In genomic region chr3:187293977-187294376, GRCh38 we compare ENCODE assay signal across 20 cellular contexts. TPM values are rescaled to one million over a fixed set of nuclear protein-coding genes. Genes with fewer than 3 reads are reported as not detected.
DNase-seq lines count a peak whose midpoint lies in the region; ATAC-seq and TF ChIP-seq lines count a peak whose summit lies in the region.
"Had no signal": no experiment of that assay in that cellular context is flagged by ENCODE, and none has a peak within 500 bp of the region (broad histone marks: within the 10 kb centered on the region; RNA-seq: fewer than 3 reads in every experiment).

No MANE protein-coding gene starts in this region.

- H3K14ac ChIP-seq in neuronal stem cell (ENCODE audit: low read length), result no peak overlapping the region

- TF ChIP-seq POLR2A in right lobe of liver (IDR thresholded peaks at IDR 0.05), result peak; percentile 11

- no peak overlapping the region for H2BK5ac ChIP-seq in neuronal stem cell (ENCODE audit: low read length)

- H3K4me3 Mint-ChIP-seq in brain, result peak overlapping the region in 2 of 5 experiments; percentile 20 to 83
- H3K4me3 Mint-ChIP-seq: activated CD4-positive, alpha-beta T cell treated with anti-CD3 and anti-CD28 coated beads for 36 hours; activated T-helper 1 cell treated with anti-CD3 and anti-CD28 coated beads, Interleukin-12 subunit alpha, Interleukin-12 subunit beta, Interleukin-2, Interleukin-4 antibody, amounts not matched to agents 30 ng/mL and 10 ng/mL and 1 ng/mL, durations not matched to agents 14 hours and 24 hours and 36 hours; immature natural killer cell; stimulated activated naive CD8-positive, alpha-beta T cell treated with anti-CD3 and anti-CD28 coated beads, Interleukin-15, Interleukin-2, amounts not matched to agents 100 ng/mL and 50 ng/mL, for 24 hours had no signal

- H3K9ac ChIP-seq in neuronal stem cell (ENCODE audit: low read depth, low read length, poor library complexity) (no peak overlapping the region), colonic mucosa (ENCODE audit: low read depth in 2 of 2, low read length in 2 of 2) (no peak overlapping the region)

- H4K8ac ChIP-seq in neuronal stem cell (ENCODE audit: low read depth, low read length), result no peak overlapping the region

- no peak overlapping the region for H4K91ac ChIP-seq in neuronal stem cell (ENCODE audit: low read depth, low read length, poor library complexity)

- no peak for ATAC-seq in heart right ventricle
- ATAC-seq in Right ventricle myocardium superior (ENCODE audit: poor library complexity), result no peak
- ATAC-seq in right lobe of liver, result no peak
- ATAC-seq in upper lobe of right lung, result peak; percentile 34
- ATAC-seq: activated CD4-positive, alpha-beta T cell treated with anti-CD3 and anti-CD28 coated beads for 36 hours had no signal

- H3K4me2 ChIP-seq in neuronal stem cell (ENCODE audit: insufficient read depth, low read length, poor library complexity, severe bottlenecking), result no peak overlapping the region

- no peak overlapping the region for H3K23ac ChIP-seq in neuronal stem cell (ENCODE audit: low read depth, low read length, poor library complexity)

- intact Hi-C loops in heart right ventricle (cut with DNase I) (loop anchor here in 3 of 10 donors (5.0 to 10.0 kb wide), 2 partner anchors 69 to 72 kb away; no protein-coding TSS in a partner anchor), Right ventricle myocardium superior (cut with DNase I) (no loop called here), right lobe of liver (cut with DNase I) (no loop called here), upper lobe of right lung (cut with DNase I) (no loop called here), colonic mucosa (cut with DNase I) (no loop called here)

- no peak for DNase-seq in heart right ventricle
- DNase-seq in Right ventricle myocardium superior, result no peak
- DNase-seq in right lobe of liver, result no peak
- no peak for DNase-seq in upper lobe of right lung
- DNase-seq in neuronal stem cell (ENCODE audit: low spot score), result no peak
- no peak for DNase-seq in KBM-7
- no peak for DNase-seq in colonic mucosa
- DNase-seq: activated CD4-positive, alpha-beta T cell treated with anti-CD3 and anti-CD28 coated beads for 36 hours; Caco-2; DND-41; immature natural killer cell; NCI-H187; NCI-H69; RPMI8226; stimulated activated CD4-positive, alpha-beta T cell treated with anti-CD3 and anti-CD28 coated beads, Interleukin-12 subunit alpha, Interleukin-12 subunit beta, amount 100 ng/mL, for 4 hours had no signal

- H3K4me3 ChIP-seq in heart right ventricle (no peak overlapping the region), right lobe of liver (no peak overlapping the region), upper lobe of right lung (no peak overlapping the region), neuronal stem cell (ENCODE audit: low read length in 2 of 2) (no peak overlapping the region), colonic mucosa (no peak overlapping the region)
- H3K4me3 ChIP-seq: lung had no signal

- H2AFZ ChIP-seq in neuronal stem cell (ENCODE audit: low read length), result no peak overlapping the region

- peaks cover 0 to 6% (median 2%) of the 10 kb centered on the region in 5 experiments for H3K9me3 Mint-ChIP-seq in brain
- H3K9me3 Mint-ChIP-seq: activated naive CD4-positive, alpha-beta T cell treated with anti-CD3 and anti-CD28 coated beads, Interleukin-2, amount 50 U/mL, for 72 hours; activated T-helper 1 cell treated with anti-CD3 and anti-CD28 coated beads, Interleukin-12 subunit alpha, Interleukin-12 subunit beta, Interleukin-2, Interleukin-4 antibody, amounts not matched to agents 30 ng/mL and 10 ng/mL and 1 ng/mL, durations not matched to agents 14 hours and 24 hours and 36 hours; immature natural killer cell; stimulated activated naive CD8-positive, alpha-beta T cell treated with anti-CD3 and anti-CD28 coated beads, Interleukin-15, Interleukin-2, amounts not matched to agents 100 ng/mL and 50 ng/mL, for 24 hours had no signal

- H3K4ac ChIP-seq in neuronal stem cell (ENCODE audit: low read length), result no peak overlapping the region

- in situ Hi-C loops in KBM-7 (cut with MboI; ENCODE audit: low pct_unique_long_range_greater_than_20kb, low sequenced_read_pairs), result no loop called here

- peaks cover 56% of the 10 kb centered on the region for H3K4me1 Mint-ChIP-seq in brain
- H3K4me1 Mint-ChIP-seq: immature natural killer cell had no signal

- H3K27ac ChIP-seq in heart right ventricle (peak overlapping the region in 6 of 10 donors; percentile 83 to 92 (median 84)), right lobe of liver (peak overlapping the region; percentile 91 to 98 (median 96)), upper lobe of right lung (no peak overlapping the region), neuronal stem cell (replicated peaks; ENCODE audit: low read length) (no peak overlapping the region), colonic mucosa (no peak overlapping the region)

- no peaks in the 10 kb centered on the region for H3K9me3 ChIP-seq in heart right ventricle
- no peaks in the 10 kb centered on the region for H3K9me3 ChIP-seq in right lobe of liver
- no peaks in the 10 kb centered on the region for H3K9me3 ChIP-seq in upper lobe of right lung
- H3K9me3 ChIP-seq in neuronal stem cell (replicated peaks in 1 of 2; ENCODE audit: control insufficient read depth in 2 of 2, insufficient read depth in 1 of 2, low read depth in 1 of 2, low read length in 2 of 2), result no peaks in the 10 kb centered on the region
- H3K9me3 ChIP-seq in colonic mucosa, result no peaks in the 10 kb centered on the region
- H3K9me3 ChIP-seq: Caco-2 had no signal

- H3K79me1 ChIP-seq in neuronal stem cell (ENCODE audit: low read depth, low read length), result no peaks in the 10 kb centered on the region

- peaks cover 0 to 11% (median 0%) of the 10 kb centered on the region in 7 donors for H3K27me3 ChIP-seq in heart right ventricle
- H3K27me3 ChIP-seq in right lobe of liver, result no peaks in the 10 kb centered on the region
- H3K27me3 ChIP-seq in upper lobe of right lung, result no peaks in the 10 kb centered on the region
- peaks cover 0 to 26% (median 2%) of the 10 kb centered on the region in 3 experiments for H3K27me3 ChIP-seq in neuronal stem cell (ENCODE audit: control insufficient read depth in 3 of 3, insufficient read depth in 3 of 3, low read depth in 1 of 3, low read length in 3 of 3)
- no peaks in the 10 kb centered on the region for H3K27me3 ChIP-seq in colonic mucosa

- no peaks in the 10 kb centered on the region for H3K36me3 ChIP-seq in heart right ventricle
- no peaks in the 10 kb centered on the region for H3K36me3 ChIP-seq in right lobe of liver
- H3K36me3 ChIP-seq in upper lobe of right lung, result no peaks in the 10 kb centered on the region
- no peaks in the 10 kb centered on the region for H3K36me3 ChIP-seq in neuronal stem cell (replicated peaks in 1 of 2; ENCODE audit: control insufficient read depth in 2 of 2, insufficient read depth in 2 of 2, low read length in 2 of 2)
- H3K36me3 ChIP-seq in colonic mucosa, result no peaks in the 10 kb centered on the region

- TF ChIP-seq CTCF in heart right ventricle (IDR thresholded peaks at IDR 0.05) (no peak), brain (conservative IDR thresholded peaks at IDR 0.05) (no peak), right lobe of liver (IDR thresholded peaks at IDR 0.05) (no peak), upper lobe of right lung (IDR thresholded peaks at IDR 0.05) (no peak), colonic mucosa (IDR thresholded peaks at IDR 0.05) (no peak)

- H3K36me3 Mint-ChIP-seq in brain, result no peaks in the 10 kb centered on the region
- H3K36me3 Mint-ChIP-seq: activated naive CD4-positive, alpha-beta T cell treated with anti-CD3 and anti-CD28 coated beads, Interleukin-2, amount 50 U/mL, for 72 hours; immature natural killer cell had no signal

- 55 to 57% methylated on average over 3 of the region's 3 CpGs for WGBS in heart right ventricle, 2 donors
- WGBS in right lobe of liver (ENCODE audit: insufficient coverage, low coverage, low lambda C conversion rate, missing lambda C conversion rate), result 56% methylated on average over 3 of the region's 3 CpGs
- no CpG with 5 or more reads among the region's 3 CpGs for WGBS in neuronal stem cell (ENCODE audit: extremely low coverage in 2 of 2, insufficient read length in 2 of 2, insufficient replicate concordance in 1 of 2), 2 donors

- H2BK120ac ChIP-seq in neuronal stem cell (ENCODE audit: low read depth, low read length), result no peak overlapping the region

- H3K4me1 ChIP-seq in heart right ventricle, result peaks cover 0 to 35% (median 15%) of the 10 kb centered on the region in 9 donors
- H3K4me1 ChIP-seq in right lobe of liver, result peaks cover 0 to 31% (median 14%) of the 10 kb centered on the region in 4 donors
- H3K4me1 ChIP-seq in upper lobe of right lung, result peaks cover 9% of the 10 kb centered on the region
- peaks cover 6 to 7% of the 10 kb centered on the region in 2 donors for H3K4me1 ChIP-seq in neuronal stem cell (ENCODE audit: control insufficient read depth in 2 of 2, insufficient read depth in 1 of 2, low read depth in 1 of 2, low read length in 2 of 2)
- H3K4me1 ChIP-seq in colonic mucosa, result no peaks in the 10 kb centered on the region

- H2BK12ac ChIP-seq in neuronal stem cell (ENCODE audit: low read length), result no peak overlapping the region

- H3K18ac ChIP-seq in neuronal stem cell (ENCODE audit: low read length), result no peak overlapping the region

- no peak overlapping the region for H2AK5ac ChIP-seq in neuronal stem cell (ENCODE audit: low read depth, low read length)

- peaks cover 3% of the 10 kb centered on the region for H3K27me3 Mint-ChIP-seq in brain

- H3K27ac Mint-ChIP-seq in brain, result peak overlapping the region; percentile 45 to 97 (median 85)
- H3K27ac Mint-ChIP-seq: activated CD4-positive, alpha-beta T cell treated with anti-CD3 and anti-CD28 coated beads for 36 hours; activated naive CD4-positive, alpha-beta T cell treated with anti-CD3 and anti-CD28 coated beads, Interleukin-2, amount 50 U/mL, for 72 hours; activated T-helper 1 cell treated with anti-CD3 and anti-CD28 coated beads, Interleukin-12 subunit alpha, Interleukin-12 subunit beta, Interleukin-2, Interleukin-4 antibody, amounts not matched to agents 30 ng/mL and 10 ng/mL and 1 ng/mL, durations not matched to agents 14 hours and 24 hours and 36 hours; immature natural killer cell; stimulated activated naive CD8-positive, alpha-beta T cell treated with anti-CD3 and anti-CD28 coated beads, Interleukin-15, Interleukin-2, amounts not matched to agents 100 ng/mL and 50 ng/mL, for 24 hours had no signal

- no peak overlapping the region for H2BK15ac ChIP-seq in neuronal stem cell (ENCODE audit: low read length)

RNA-seq across cellular contexts. Expression of gene MASP1, which starts 2.4 kb away (rescaled TPM):
- total RNA-seq in heart right ventricle (100 to 1,000 TPM in 9 of 10 donors, 10 to 100 TPM in 1; 91.8 to 274 (median 228) TPM), Right ventricle myocardium superior (144 TPM), right lobe of liver (100 to 1,000 TPM in 5 of 6 experiments, 10 to 100 TPM in 1; 84.6 to 146 (median 114) TPM), upper lobe of right lung (5.9 TPM), colonic mucosa (10 to 100 TPM in 1 of 2 donors, under 1 TPM in 1; 0.52 to 11.1 TPM)
- polyA plus RNA-seq in heart right ventricle (100 to 1,000 TPM in 1 of 2 donors, 10 to 100 TPM in 1; 51.5 to 126 TPM), brain (ENCODE audit: insufficient read depth, low read depth, low replicate concordance) (4.0 TPM)
- polyA plus RNA-seq in neuronal stem cell (2013, experiment 1 of 2), result 0.32 TPM
- polyA plus RNA-seq in neuronal stem cell (2013, experiment 2 of 2), result 0.32 TPM
- total RNA-seq: activated CD4-positive, alpha-beta T cell treated with anti-CD3 and anti-CD28 coated beads for 36 hours; activated naive CD4-positive, alpha-beta T cell treated with anti-CD3 and anti-CD28 coated beads, Interleukin-2, amount 50 U/mL, for 72 hours; activated T-helper 1 cell treated with anti-CD3 and anti-CD28 coated beads, Interleukin-12 subunit alpha, Interleukin-12 subunit beta, Interleukin-2, Interleukin-4 antibody, amounts not matched to agents 30 ng/mL and 10 ng/mL and 1 ng/mL, durations not matched to agents 14 hours and 24 hours and 36 hours; Caco-2 had no signal
- polyA plus RNA-seq: immature natural killer cell had no signal

Comparison
In these comparisons a context has a peak if more than half of its experiments do, and no peak if none do; other contexts are left out.
1. H3K27ac ChIP-seq: peak in heart right ventricle (6 of 10) and right lobe of liver (3 of 3); none in upper lobe of right lung (single experiment), neuronal stem cell (single experiment) and colonic mucosa (single experiment).
2. RNA of gene MASP1, which starts 2.4 kb away (total RNA-seq): 91.8 to 274 TPM in heart right ventricle, 144 TPM in Right ventricle myocardium superior (single experiment) and 84.6 to 146 TPM in right lobe of liver; 0.52 to 11.1 TPM in colonic mucosa and 5.9 TPM in upper lobe of right lung (single experiment); every median in the first group is over 4 times any median in the second.